In the genomic region with DNA sequence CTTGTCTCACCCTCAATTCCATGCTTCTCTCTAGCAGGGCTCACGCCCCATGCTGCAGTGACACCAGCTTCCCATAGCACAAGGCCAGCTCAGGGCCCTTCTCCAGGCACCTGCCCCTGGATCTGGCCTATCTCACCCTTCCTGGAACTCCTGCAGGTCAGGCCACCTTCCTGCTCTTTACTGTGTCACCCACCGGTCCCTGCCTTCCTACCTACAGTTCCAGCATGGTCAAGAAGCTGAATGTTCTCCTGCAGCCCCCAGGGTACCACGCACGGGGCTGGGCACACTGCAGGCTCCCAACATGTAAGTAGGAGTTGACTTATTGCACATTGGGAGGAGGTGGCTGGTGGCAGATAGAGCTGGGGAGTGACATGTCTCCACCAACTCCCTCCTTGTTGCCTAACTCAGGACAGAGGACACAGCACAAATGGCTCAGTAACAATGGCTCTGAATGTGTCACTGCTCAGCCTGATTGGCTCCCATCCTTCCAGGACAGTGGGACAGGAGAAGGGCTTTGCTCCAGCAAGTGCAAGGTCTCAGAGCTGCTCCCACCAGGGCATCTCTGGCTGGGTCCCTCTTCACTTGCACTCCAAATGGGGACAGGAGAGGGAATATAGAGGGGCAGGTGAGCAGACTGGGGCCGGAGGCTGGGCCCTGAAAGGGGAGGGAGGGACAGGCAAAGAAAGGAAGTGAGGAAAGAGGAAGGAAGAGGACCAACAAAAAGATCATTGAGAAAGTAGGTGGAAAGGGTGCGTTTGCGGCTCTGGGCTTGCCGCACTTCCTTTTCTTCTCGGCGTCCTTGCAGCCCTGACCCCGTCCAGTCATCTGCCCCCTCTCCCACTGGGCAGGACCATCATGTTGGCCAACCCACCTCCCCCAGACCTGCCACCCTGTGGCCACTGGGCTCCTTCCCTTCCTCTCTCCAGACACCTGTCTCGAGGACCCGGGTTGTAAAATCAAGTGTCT, we compare ENCODE assay signal across 2 cellular contexts.
TF ChIP-seq lines count a peak whose summit lies in the region.

No MANE protein-coding gene starts in this region.

TF ChIP-seq in liver, 16 proteins besides CTCF, POLR2A, EP300 and RAD21:
- TF ChIP-seq EGR1 (IDR thresholded peaks at IDR 0.05; ENCODE audit: low read depth in 2 of 2): peak in 1 of 2 donors; percentile 33
- no peak for TF ChIP-seq YY1 (IDR thresholded peaks at IDR 0.05)

TF ChIP-seq in HepG2, 621 proteins besides CTCF, POLR2A, EP300 and RAD21:
- TF ChIP-seq, protein P1, sequence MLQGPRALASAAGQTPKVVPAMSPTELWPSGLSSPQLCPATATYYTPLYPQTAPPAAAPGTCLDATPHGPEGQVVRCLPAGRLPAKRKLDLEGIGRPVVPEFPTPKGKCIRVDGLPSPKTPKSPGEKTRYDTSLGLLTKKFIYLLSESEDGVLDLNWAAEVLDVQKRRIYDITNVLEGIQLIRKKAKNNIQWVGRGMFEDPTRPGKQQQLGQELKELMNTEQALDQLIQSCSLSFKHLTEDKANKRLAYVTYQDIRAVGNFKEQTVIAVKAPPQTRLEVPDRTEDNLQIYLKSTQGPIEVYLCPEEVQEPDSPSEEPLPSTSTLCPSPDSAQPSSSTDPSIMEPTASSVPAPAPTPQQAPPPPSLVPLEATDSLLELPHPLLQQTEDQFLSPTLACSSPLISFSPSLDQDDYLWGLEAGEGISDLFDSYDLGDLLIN (CRISPR knock-in tag; IDR thresholded peaks at IDR 0.05; ENCODE audit: borderline replicate concordance): no peak
- TF ChIP-seq SMARCC2 (IDR thresholded peaks at IDR 0.05): no peak
- no peak for TF ChIP-seq ZFX (CRISPR knock-in tag; IDR thresholded peaks at IDR 0.05; ENCODE audit: low read depth)
- TF ChIP-seq SIX4 (CRISPR knock-in tag; IDR thresholded peaks at IDR 0.05): no peak
- TF ChIP-seq ZNF468 (CRISPR knock-in tag; IDR thresholded peaks at IDR 0.05): no peak
- TF ChIP-seq, protein P2, sequence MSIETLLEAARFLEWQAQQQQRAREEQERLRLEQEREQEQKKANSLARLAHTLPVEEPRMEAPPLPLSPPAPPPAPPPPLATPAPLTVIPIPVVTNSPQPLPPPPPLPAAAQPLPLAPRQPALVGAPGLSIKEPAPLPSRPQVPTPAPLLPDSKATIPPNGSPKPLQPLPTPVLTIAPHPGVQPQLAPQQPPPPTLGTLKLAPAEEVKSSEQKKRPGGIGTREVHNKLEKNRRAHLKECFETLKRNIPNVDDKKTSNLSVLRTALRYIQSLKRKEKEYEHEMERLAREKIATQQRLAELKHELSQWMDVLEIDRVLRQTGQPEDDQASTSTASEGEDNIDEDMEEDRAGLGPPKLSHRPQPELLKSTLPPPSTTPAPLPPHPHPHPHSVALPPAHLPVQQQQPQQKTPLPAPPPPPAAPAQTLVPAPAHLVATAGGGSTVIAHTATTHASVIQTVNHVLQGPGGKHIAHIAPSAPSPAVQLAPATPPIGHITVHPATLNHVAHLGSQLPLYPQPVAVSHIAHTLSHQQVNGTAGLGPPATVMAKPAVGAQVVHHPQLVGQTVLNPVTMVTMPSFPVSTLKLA (IDR thresholded peaks at IDR 0.05): no peak
- no peak for TF ChIP-seq MIXL1 (CRISPR knock-in tag; IDR thresholded peaks at IDR 0.05)
- TF ChIP-seq MAF1 (CRISPR knock-in tag; IDR thresholded peaks at IDR 0.05; ENCODE audit: borderline replicate concordance): no peak
- TF ChIP-seq ZBTB3 (CRISPR knock-in tag; IDR thresholded peaks at IDR 0.05; ENCODE audit: borderline replicate concordance, low read depth): no peak
- TF ChIP-seq ZMAT3 (CRISPR knock-in tag; conservative IDR thresholded peaks at IDR 0.05): no peak
- TF ChIP-seq, protein P3, sequence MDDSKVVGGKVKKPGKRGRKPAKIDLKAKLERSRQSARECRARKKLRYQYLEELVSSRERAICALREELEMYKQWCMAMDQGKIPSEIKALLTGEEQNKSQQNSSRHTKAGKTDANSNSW (CRISPR knock-in tag; IDR thresholded peaks at IDR 0.05; ENCODE audit: borderline replicate concordance): no peak
- TF ChIP-seq, protein P4, sequence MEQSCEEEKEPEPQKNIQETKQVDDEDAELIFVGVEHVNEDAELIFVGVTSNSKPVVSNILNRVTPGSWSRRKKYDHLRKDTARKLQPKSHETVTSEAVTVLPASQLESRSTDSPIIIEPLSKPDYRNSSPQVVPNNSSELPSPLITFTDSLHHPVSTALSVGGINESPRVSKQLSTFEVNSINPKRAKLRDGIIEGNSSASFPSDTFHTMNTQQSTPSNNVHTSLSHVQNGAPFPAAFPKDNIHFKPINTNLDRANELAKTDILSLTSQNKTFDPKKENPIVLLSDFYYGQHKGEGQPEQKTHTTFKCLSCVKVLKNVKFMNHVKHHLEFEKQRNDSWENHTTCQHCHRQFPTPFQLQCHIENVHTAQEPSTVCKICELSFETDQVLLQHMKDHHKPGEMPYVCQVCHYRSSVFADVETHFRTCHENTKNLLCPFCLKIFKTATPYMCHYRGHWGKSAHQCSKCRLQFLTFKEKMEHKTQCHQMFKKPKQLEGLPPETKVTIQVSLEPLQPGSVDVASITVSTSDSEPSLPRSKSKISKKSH (CRISPR knock-in tag; IDR thresholded peaks at IDR 0.05; ENCODE audit: borderline replicate concordance): no peak
- TF ChIP-seq NFATC3 (CRISPR knock-in tag; IDR thresholded peaks at IDR 0.05): no peak
- no peak for TF ChIP-seq TP53 (CRISPR knock-in tag; conservative IDR thresholded peaks at IDR 0.05)
